Comparison of ENCODE assay signal across 1 cellular context in genomic region chr19:45079063-45079910, GRCh38.
TF ChIP-seq lines count a peak whose summit lies in the region.

TSS of gene GEMIN7 (plus strand) at chr19:45079260. CDS start at chr19:45090115, 10,855 bp downstream.

TF ChIP-seq in K562, 482 proteins besides CTCF, POLR2A, EP300 and RAD21 (continued from another document and continues in another):
- TF ChIP-seq REST (CRISPR knock-in tag; IDR thresholded peaks at IDR 0.05; ENCODE audit: low read depth) (peak; percentile 70; the same call in 1 of the 2 replicates), GTF2B (IDR thresholded peaks at IDR 0.05; ENCODE audit: extremely low read depth, insufficient read length) (no peak), ZNF311 (CRISPR knock-in tag; IDR thresholded peaks at IDR 0.05) (no peak), ZMIZ1 (IDR thresholded peaks at IDR 0.05; ENCODE audit: low read depth in 2 of 2, low read length in 2 of 2) (peak in 1 of 2 experiments; percentile 37; a peak in 1 of 4 replicates), PHF20 (IDR thresholded peaks at IDR 0.05; ENCODE audit: partially characterized antibody) (peak; percentile 94), NCOA2 (IDR thresholded peaks at IDR 0.05; ENCODE audit: partially characterized antibody in 2 of 2) (no peak), KLF13 (tag; IDR thresholded peaks at IDR 0.05; ENCODE audit: borderline replicate concordance, low read depth) (peak; percentile 44; the same call in 1 of the 2 replicates), ETV1 (tag; conservative IDR thresholded peaks at IDR 0.05; ENCODE audit: low read depth) (no peak), HDGF (IDR thresholded peaks at IDR 0.05) (no peak), RNF219 (CRISPR knock-in tag; IDR thresholded peaks at IDR 0.05) (no peak), XRCC4 (IDR thresholded peaks at IDR 0.05; ENCODE audit: extremely low read depth, insufficient read depth, insufficient read length) (no peak), THRA (IDR thresholded peaks at IDR 0.05) (no peak), ZNF431 (CRISPR knock-in tag; IDR thresholded peaks at IDR 0.05) (peak; percentile 74; the same call in 1 of the 2 replicates), KLF1 (tag; IDR thresholded peaks at IDR 0.05) (0 out of 2 replicates have a peak, but pooled peaks have one; percentile 77), FOXP4 (CRISPR knock-in tag; IDR thresholded peaks at IDR 0.05; ENCODE audit: borderline replicate concordance) (peak; percentile 77; the same call in 1 of the 2 replicates), FOXA1 (IDR thresholded peaks at IDR 0.05; ENCODE audit: borderline replicate concordance) (no peak), ZNF197 (CRISPR knock-in tag; IDR thresholded peaks at IDR 0.05; ENCODE audit: low read depth) (no peak), DACH1 (IDR thresholded peaks at IDR 0.05; ENCODE audit: partially characterized antibody) (peak; percentile 46), RBM25 (IDR thresholded peaks at IDR 0.05; ENCODE audit: low read depth, low read length, severe bottlenecking) (peak; percentile 60), WHSC1 (IDR thresholded peaks at IDR 0.05; ENCODE audit: low read length) (no peak), SMAD2 (IDR thresholded peaks at IDR 0.05; ENCODE audit: low read depth, low read length) (no peak), EP400 (IDR thresholded peaks at IDR 0.05) (peak; percentile 93), ZFP91 (CRISPR knock-in tag; IDR thresholded peaks at IDR 0.05) (no peak), FOXK2 (conservative IDR thresholded peaks at IDR 0.05 in 1 of 2, IDR thresholded peaks at IDR 0.05 in 1 of 2; ENCODE audit: low read depth in 2 of 2) (no peak), MTF1 (CRISPR knock-in tag; IDR thresholded peaks at IDR 0.05; ENCODE audit: borderline replicate concordance) (no peak), TAF15 (IDR thresholded peaks at IDR 0.05; ENCODE audit: low read depth, low read length) (no peak), ZNF324 (CRISPR knock-in tag; IDR thresholded peaks at IDR 0.05) (no peak), SP1 (CRISPR knock-in tag; IDR thresholded peaks at IDR 0.05) (peak; percentile 77), HCFC1 (IDR thresholded peaks at IDR 0.05; ENCODE audit: low read depth, low read length) (peak; percentile 87), RFX1 (IDR thresholded peaks at IDR 0.05) (no peak), GTF2A2 (tag; IDR thresholded peaks at IDR 0.05) (peak; percentile 77), ZNF785 (CRISPR knock-in tag; IDR thresholded peaks at IDR 0.05) (no peak), ZNF707 (CRISPR knock-in tag; conservative IDR thresholded peaks at IDR 0.05) (0 out of 2 replicates have a peak, but pooled peaks have one; percentile 15), THAP7 (CRISPR knock-in tag; IDR thresholded peaks at IDR 0.05) (peak; percentile 90), GATAD2A (IDR thresholded peaks at IDR 0.05) (no peak), MAZ (CRISPR knock-in tag; conservative IDR thresholded peaks at IDR 0.05 in 1 of 2, IDR thresholded peaks at IDR 0.05 in 1 of 2) (peak; percentile 83 to 92), JUNB (CRISPR knock-in tag; conservative IDR thresholded peaks at IDR 0.05) (no peak), RBM39 (optimal IDR thresholded peaks at IDR 0.05; ENCODE audit: low read depth, low read length) (no peak), SETDB1 (IDR thresholded peaks at IDR 0.05; ENCODE audit: low read length) (no peak), SAFB2 (IDR thresholded peaks at IDR 0.05; ENCODE audit: borderline replicate concordance, low read depth, low read length, severe bottlenecking) (no peak), ZNF12 (CRISPR knock-in tag; IDR thresholded peaks at IDR 0.05) (no peak), SMAD1 (IDR thresholded peaks at IDR 0.05; ENCODE audit: low read depth, low read length, partially characterized antibody) (no peak), ZNF77 (CRISPR knock-in tag; IDR thresholded peaks at IDR 0.05) (no peak), FOSL1 (tag; conservative IDR thresholded peaks at IDR 0.05) (0 out of 2 replicates have a peak, but pooled peaks have one; percentile 28), AFF1 (IDR thresholded peaks at IDR 0.05; ENCODE audit: low read depth in 1 of 2, partially characterized antibody in 2 of 2) (no peak)
